12 cellular contexts compared by ENCODE assay signal in the genomic region with DNA sequence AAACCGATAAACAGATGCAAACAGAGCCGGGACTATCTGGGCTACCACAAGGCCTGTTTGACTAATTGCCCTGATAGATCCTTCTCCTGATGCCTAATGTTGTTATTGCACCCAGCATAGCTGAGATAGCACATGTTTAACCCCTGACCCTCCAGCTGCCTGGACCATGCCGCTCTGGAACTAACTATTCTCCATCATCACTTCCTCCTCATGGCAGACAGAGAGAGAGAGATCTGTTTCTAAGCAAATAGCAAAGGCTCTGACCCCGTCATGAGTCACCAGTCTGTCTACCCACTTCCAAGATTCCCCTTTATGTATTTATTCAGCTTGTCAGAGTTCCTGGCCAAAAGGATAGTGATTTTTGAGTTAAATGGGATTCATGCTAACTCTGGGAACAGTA. TPM values are rescaled to one million over a fixed set of nuclear protein-coding genes. Genes with fewer than 3 reads are reported as not detected.
A peak's percentile ranks its signal among the peaks of the same experiment; 100 is the strongest.
DNase-seq lines count a peak whose midpoint lies in the region; FAIRE-seq and TF ChIP-seq lines count a peak whose summit lies in the region.
"Had no signal": no experiment of that assay in that cellular context is flagged by ENCODE, and none has a peak within 500 bp of the region (broad histone marks: within the 10 kb centered on the region; RNA-seq: fewer than 3 reads in every experiment).

No MANE protein-coding gene starts in this region.

- H3K27me3 Mint-ChIP-seq in immature natural killer cell (ENCODE audit: low read depth in 3 of 3), result peaks cover 2 to 4% (median 4%) of the 10 kb centered on the region in 3 donors

- H3K4me1 Mint-ChIP-seq in immature natural killer cell, result no peaks in the 10 kb centered on the region

- in situ Hi-C loops in G401 (cut with HindIII; ENCODE audit: low sequenced_read_pairs), result no loop called here

- CTCF ChIA-PET in AG04449 (lab: Yijun Ruan, JAX), result no interaction called here

- H3K9me3 Mint-ChIP-seq in immature natural killer cell, result no peaks in the 10 kb centered on the region

- POLR2A ChIA-PET in AG04449 (lab: Yijun Ruan, JAX), result no interaction called here

- no peak overlapping the region for H3K27ac Mint-ChIP-seq in immature natural killer cell

- H3K4me3 ChIP-seq in AG04449 (ENCODE audit: low read depth, low read length), result no peak overlapping the region

- H3K36me3 Mint-ChIP-seq in immature natural killer cell, result no peaks in the 10 kb centered on the region

- TF ChIP-seq CTCF in AG04449 (IDR thresholded peaks at IDR 0.05; ENCODE audit: insufficient read depth, low read length, missing control alignments), result no peak

- no peak for FAIRE-seq in GM19239 (lab: Jason Lieb, UNC)

- peak; percentile 72 for DNase-seq in AG04449 (ENCODE audit: low read depth, low spot score)
- DNase-seq in HT-29 (ENCODE audit: low spot score), result peak; percentile 69
- DNase-seq in astrocyte of the hippocampus (ENCODE audit: low read depth, low spot score), result peak; percentile 69
- peak; percentile 93 for DNase-seq in kidney tubule cell (ENCODE audit: low spot score)
- DNase-seq in NK-92 (lab: John Stamatoyannopoulos, UW; ENCODE audit: unreplicated experiment), result no peak
- DNase-seq in G401 (ENCODE audit: low spot score), result no peak
- DNase-seq in immature natural killer cell, result no peak
- no peak for DNase-seq in GM19239 (ENCODE audit: insufficient read length, low spot score)
- DNase-seq: activated CD4-positive, alpha-beta T cell treated with anti-CD3 and anti-CD28 coated beads for 1 hour; DND-41; effector memory CD4-positive, alpha-beta T cell; NCI-H1048 had no signal

- no peak overlapping the region for H3K4me3 Mint-ChIP-seq in immature natural killer cell

RNA-seq across cellular contexts. Expression of gene FLRT2, which starts 58.2 kb away (rescaled TPM):
- total RNA-seq in HT-29 (2014; rRNA removed; shearing (Covaris generic)), result not detected in 2 replicates
- total RNA-seq in G401 (2014; rRNA removed; shearing (Covaris generic)), result not detected in 2 replicates
- polyA plus RNA-seq in immature natural killer cell, result not detected

Comparison
In these comparisons a context has a peak if more than half of its experiments do, and no peak if none do; other contexts are left out.
1. DNase-seq: peak in AG04449 (single experiment), HT-29 (single experiment), astrocyte of the hippocampus (single experiment) and kidney tubule cell (single experiment); none in NK-92 (single experiment), G401 (single experiment), immature natural killer cell (0 of 3) and GM19239 (single experiment).